Comparison of ENCODE assay signal across 15 cellular contexts in genomic region chr14:52922656-52923055, GRCh38. TPM values are rescaled to one million over a fixed set of nuclear protein-coding genes. Genes with fewer than 3 reads are reported as not detected.
A peak's percentile ranks its signal among the peaks of the same experiment; 100 is the strongest.
DNase-seq lines count a peak whose midpoint lies in the region; ATAC-seq and TF ChIP-seq lines count a peak whose summit lies in the region.
"Had no signal": no experiment of that assay in that cellular context is flagged by ENCODE, and none has a peak within 500 bp of the region (broad histone marks: within the 10 kb centered on the region; RNA-seq: fewer than 3 reads in every experiment).

No MANE protein-coding gene starts in this region.

- DNase-seq in Caki2 (ENCODE audit: low read depth) (peak; percentile 57), LHCN-M2 (ENCODE audit: low read depth) (peak; percentile 44), choroid plexus epithelial cell (ENCODE audit: low read depth) (peak; percentile 47), cortex of kidney (lab: John Stamatoyannopoulos, UW) (no peak), occipital lobe (lab: John Stamatoyannopoulos, UW) (no peak)
- DNase-seq: activated naive CD4-positive, alpha-beta T cell treated with anti-CD3 and anti-CD28 coated beads, Interleukin-2, amount 10 ng/mL, durations not matched to agents 7 days and 5 days; BE2C; NCI-H2029 treated with DMSO at 0.1 percent for 48 hours; stimulated activated CD4-positive, alpha-beta T cell treated with anti-CD3 and anti-CD28 coated beads, Interleukin-1b, Interleukin-23, amount 100 ng/mL, for 48 hours; uterus had no signal

- no peak overlapping the region for H3K4me3 Mint-ChIP-seq in nephron
- H3K4me3 Mint-ChIP-seq: activated naive CD4-positive, alpha-beta T cell treated with anti-CD3 and anti-CD28 coated beads, Interleukin-2, amount 10 ng/mL, durations not matched to agents 7 days and 5 days had no signal

- ATAC-seq in GM21619 (IDR thresholded peaks at IDR 0.05; ENCODE audit: unreplicated experiment), result no peak
- no peak for ATAC-seq in HG02642 (IDR thresholded peaks at IDR 0.05; ENCODE audit: poor library complexity, unreplicated experiment)

- TF ChIP-seq CTCF in choroid plexus epithelial cell (conservative IDR thresholded peaks at IDR 0.05; ENCODE audit: low read depth, low read length), result no peak
- no peak for TF ChIP-seq CTCF in nephron (IDR thresholded peaks at IDR 0.05; ENCODE audit: unreplicated experiment in 3 of 3)

- H3K4me3 ChIP-seq in choroid plexus epithelial cell (ENCODE audit: low read depth, low read length), result no peak overlapping the region
- H3K4me3 ChIP-seq: SK-N-MC, uterus had no signal

- no peaks in the 10 kb centered on the region for H3K9me3 Mint-ChIP-seq in nephron

- peaks cover 68% of the 10 kb centered on the region for H3K4me1 Mint-ChIP-seq in nephron

- in situ Hi-C loops in Caki2 (cut with HindIII; ENCODE audit: low pct_unique_long_range_greater_than_20kb, low sequenced_read_pairs), result no loop called here

- no peaks in the 10 kb centered on the region for H3K36me3 Mint-ChIP-seq in nephron (ENCODE audit: low read depth)
- H3K36me3 Mint-ChIP-seq: activated naive CD4-positive, alpha-beta T cell treated with anti-CD3 and anti-CD28 coated beads, Interleukin-2, amount 10 ng/mL, durations not matched to agents 7 days and 5 days had no signal

- H3K27ac Mint-ChIP-seq in nephron, result peak overlapping the region; percentile 1 to 68 (median 66)
- H3K27ac Mint-ChIP-seq: activated naive CD4-positive, alpha-beta T cell treated with anti-CD3 and anti-CD28 coated beads, Interleukin-2, amount 10 ng/mL, durations not matched to agents 7 days and 5 days; progenitor cell of endocrine pancreas had no signal

- H3K27me3 Mint-ChIP-seq in nephron (ENCODE audit: low read depth), result no peaks in the 10 kb centered on the region
- H3K27me3 Mint-ChIP-seq: activated naive CD4-positive, alpha-beta T cell treated with anti-CD3 and anti-CD28 coated beads, Interleukin-2, amount 10 ng/mL, durations not matched to agents 7 days and 5 days; progenitor cell of endocrine pancreas had no signal

RNA-seq across cellular contexts. Expression of gene FERMT2, which starts 28.2 kb away (rescaled TPM):
- 46.0 and 65.1 TPM in 2 replicates for total RNA-seq in Caki2 (2014; rRNA removed; shearing (Covaris generic); ENCODE audit: low replicate concordance)
- total RNA-seq in LHCN-M2 (2014; rRNA removed) (87.5 and 89.6 TPM in 2 replicates), occipital lobe (124 TPM)
- 68.5 TPM for polyA plus RNA-seq in LHCN-M2 (2012)

Comparison
In these comparisons a context has a peak if more than half of its experiments do, and no peak if none do; other contexts are left out.
1. DNase-seq: peak in Caki2 (single experiment), LHCN-M2 (single experiment) and choroid plexus epithelial cell (single experiment); none in cortex of kidney (single experiment) and occipital lobe (single experiment).